ENCODE assay signal across 33 cellular contexts in the genomic region with DNA sequence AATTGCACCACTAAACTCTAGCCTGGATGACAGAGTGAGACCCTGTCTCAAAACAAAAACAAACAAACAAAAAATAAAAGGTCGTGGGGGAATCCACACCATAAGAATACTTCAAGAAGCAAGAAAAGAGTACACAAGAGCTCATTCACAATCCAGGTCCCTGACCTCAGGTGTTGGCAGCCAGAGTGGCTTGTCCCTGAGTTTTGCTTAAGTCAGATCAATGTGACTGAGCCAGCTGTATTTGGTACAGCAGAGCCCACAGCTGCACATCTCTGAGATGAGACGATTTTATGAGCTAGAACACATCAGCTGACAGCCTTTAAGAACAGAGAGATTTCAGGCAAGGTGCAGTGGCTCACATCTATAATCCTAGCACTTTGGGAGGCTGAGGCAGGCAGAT. TPM values are rescaled to one million over a fixed set of nuclear protein-coding genes. Genes with fewer than 3 reads are reported as not detected.
"Had no signal": no experiment of that assay in that cellular context is flagged by ENCODE, and none has a peak within 500 bp of the region (broad histone marks: within the 10 kb centered on the region; RNA-seq: fewer than 3 reads in every experiment).

No MANE protein-coding gene starts in this region.

- H3K36me3 Mint-ChIP-seq: activated naive CD4-positive, alpha-beta T cell treated with anti-CD3 and anti-CD28 coated beads, Interleukin-2, amount 50 U/mL, for 72 hours; WTC11 had no signal

- H3K4me3 Mint-ChIP-seq: activated CD4-positive, alpha-beta memory T cell treated with anti-CD3 and anti-CD28 coated beads, Interleukin-2, amount 10 ng/mL, durations not matched to agents 7 days and 5 days; activated CD4-positive, alpha-beta T cell treated with anti-CD3 and anti-CD28 coated beads, Interleukin-2, amount 10 ng/mL, durations not matched to agents 7 days and 5 days; activated naive CD4-positive, alpha-beta T cell treated with anti-CD3 and anti-CD28 coated beads, Interleukin-2, amount 10 ng/mL, durations not matched to agents 7 days and 5 days; activated naive CD8-positive, alpha-beta T cell treated with anti-CD3 and anti-CD28 coated beads, Interleukin-2, amount 10 ng/mL, durations not matched to agents 7 days and 5 days; activated T-cell treated with anti-CD3 and anti-CD28 coated beads, Interleukin-2, amount 50 U/mL, for 24 hours; activated T-cell treated with anti-CD3 and anti-CD28 coated beads, Interleukin-2, amount 50 U/mL, for 72 hours; brain; WTC11 had no signal

- DNase-seq: activated CD4-positive, alpha-beta memory T cell treated with anti-CD3 and anti-CD28 coated beads, Interleukin-2, amount 10 ng/mL, durations not matched to agents 7 days and 5 days; activated CD4-positive, alpha-beta T cell treated with anti-CD3 and anti-CD28 coated beads for 1 hour; activated CD4-positive, alpha-beta T cell treated with anti-CD3 and anti-CD28 coated beads for 4 hours; activated CD4-positive, alpha-beta T cell treated with anti-CD3 and anti-CD28 coated beads, Interleukin-2, amount 10 ng/mL, durations not matched to agents 7 days and 5 days; activated CD4-positive, alpha-beta T cell treated with anti-CD3 and anti-CD28 coated beads, Interleukin-2, amount 50 U/mL, for 4 hours; activated CD8-positive, alpha-beta memory T cell treated with anti-CD3 and anti-CD28 coated beads, Interleukin-2, amount 50 U/mL, for 48 hours; activated gamma-delta T cell; activated naive CD4-positive, alpha-beta T cell; activated naive CD4-positive, alpha-beta T cell treated with anti-CD3 and anti-CD28 coated beads, Interleukin-2, amount 10 ng/mL, durations not matched to agents 7 days and 5 days; activated naive CD8-positive, alpha-beta T cell treated with anti-CD3 and anti-CD28 coated beads, Interleukin-2, amount 10 ng/mL, durations not matched to agents 7 days and 5 days; activated T-cell treated with anti-CD3 and anti-CD28 coated beads for 4 hours; activated T-cell treated with anti-CD3 and anti-CD28 coated beads, Interleukin-2, amount 50 U/mL, for 24 hours; activated T-cell treated with anti-CD3 and anti-CD28 coated beads, Interleukin-2, amount 50 U/mL, for 72 hours; central memory CD4-positive, alpha-beta T cell; cerebellar nuclear complex; colonic mucosa; effector CD8-positive, alpha-beta T cell; esophagus squamous epithelium; foreskin melanocyte; T-helper 2 cell had no signal

- H3K27me3 Mint-ChIP-seq: activated CD4-positive, alpha-beta memory T cell treated with anti-CD3 and anti-CD28 coated beads, Interleukin-2, amount 10 ng/mL, durations not matched to agents 7 days and 5 days; activated CD4-positive, alpha-beta T cell treated with anti-CD3 and anti-CD28 coated beads, Interleukin-2, amount 10 ng/mL, durations not matched to agents 7 days and 5 days; activated naive CD4-positive, alpha-beta T cell treated with anti-CD3 and anti-CD28 coated beads, Interleukin-2, amount 10 ng/mL, durations not matched to agents 7 days and 5 days; activated naive CD8-positive, alpha-beta T cell treated with anti-CD3 and anti-CD28 coated beads, Interleukin-2, amount 10 ng/mL, durations not matched to agents 7 days and 5 days; activated T-cell treated with anti-CD3 and anti-CD28 coated beads, Interleukin-2, amount 50 U/mL, for 24 hours had no signal

- H3K27ac Mint-ChIP-seq: activated CD4-positive, alpha-beta memory T cell treated with anti-CD3 and anti-CD28 coated beads, Interleukin-2, amount 10 ng/mL, durations not matched to agents 7 days and 5 days; activated CD4-positive, alpha-beta T cell treated with anti-CD3 and anti-CD28 coated beads, Interleukin-2, amount 10 ng/mL, durations not matched to agents 7 days and 5 days; activated naive CD4-positive, alpha-beta T cell treated with anti-CD3 and anti-CD28 coated beads, Interleukin-2, amount 10 ng/mL, durations not matched to agents 7 days and 5 days; activated naive CD8-positive, alpha-beta T cell treated with anti-CD3 and anti-CD28 coated beads, Interleukin-2, amount 10 ng/mL, durations not matched to agents 7 days and 5 days; activated T-cell treated with anti-CD3 and anti-CD28 coated beads, Interleukin-2, amount 50 U/mL, for 24 hours; activated T-cell treated with anti-CD3 and anti-CD28 coated beads, Interleukin-2, amount 50 U/mL, for 72 hours had no signal

- H3K4me1 Mint-ChIP-seq: activated CD4-positive, alpha-beta memory T cell treated with anti-CD3 and anti-CD28 coated beads, Interleukin-2, amount 10 ng/mL, durations not matched to agents 7 days and 5 days; activated CD4-positive, alpha-beta T cell treated with anti-CD3 and anti-CD28 coated beads, Interleukin-2, amount 10 ng/mL, durations not matched to agents 7 days and 5 days; activated naive CD4-positive, alpha-beta T cell treated with anti-CD3 and anti-CD28 coated beads, Interleukin-2, amount 10 ng/mL, durations not matched to agents 7 days and 5 days; activated naive CD8-positive, alpha-beta T cell treated with anti-CD3 and anti-CD28 coated beads, Interleukin-2, amount 10 ng/mL, durations not matched to agents 7 days and 5 days had no signal

- ATAC-seq: activated naive CD4-positive, alpha-beta T cell treated with anti-CD3 and anti-CD28 coated beads, Interleukin-2, amount 50 U/mL, for 72 hours; activated T-cell treated with anti-CD3 and anti-CD28 coated beads, Interleukin-2, amount 50 U/mL, for 72 hours; gastroesophageal sphincter; WTC11 had no signal

- H3K9me3 Mint-ChIP-seq: activated CD4-positive, alpha-beta memory T cell treated with anti-CD3 and anti-CD28 coated beads, Interleukin-2, amount 10 ng/mL, durations not matched to agents 7 days and 5 days; activated CD4-positive, alpha-beta T cell treated with anti-CD3 and anti-CD28 coated beads, Interleukin-2, amount 10 ng/mL, durations not matched to agents 7 days and 5 days; activated naive CD4-positive, alpha-beta T cell treated with anti-CD3 and anti-CD28 coated beads, Interleukin-2, amount 10 ng/mL, durations not matched to agents 7 days and 5 days; activated T-cell treated with anti-CD3 and anti-CD28 coated beads, Interleukin-2, amount 50 U/mL, for 24 hours; activated T-cell treated with anti-CD3 and anti-CD28 coated beads, Interleukin-2, amount 50 U/mL, for 72 hours had no signal

RNA-seq across cellular contexts. Expression of gene CACNG1, which starts 22.4 kb away (rescaled TPM):
- total RNA-seq: activated CD4-positive, alpha-beta memory T cell treated with anti-CD3 and anti-CD28 coated beads, Interleukin-2, amount 10 ng/mL, durations not matched to agents 7 days and 5 days; activated CD4-positive, alpha-beta T cell treated with anti-CD3 and anti-CD28 coated beads, Interleukin-2, amount 10 ng/mL, durations not matched to agents 7 days and 5 days; activated naive CD4-positive, alpha-beta T cell treated with anti-CD3 and anti-CD28 coated beads, Interleukin-2, amount 50 U/mL, for 72 hours; activated naive CD8-positive, alpha-beta T cell treated with anti-CD3 and anti-CD28 coated beads, Interleukin-2, amount 10 ng/mL, durations not matched to agents 7 days and 5 days; activated T-cell treated with anti-CD3 and anti-CD28 coated beads, Interleukin-2, amount 50 U/mL, for 72 hours; ascending aorta; breast epithelium; cardiac muscle cell; colonic mucosa; dermis microvascular lymphatic vessel endothelial cell; endothelial cell of umbilical vein; esophagus squamous epithelium; fibroblast of lung; fibroblast of villous mesenchyme; gastroesophageal sphincter; glomerular endothelial cell; T-helper 1 cell treated with Interleukin-12 subunit alpha and Interleukin-12 subunit beta and Interleukin-4 antibody, amounts not matched to agents 30 ng/mL and 1 ng/mL, for 36 hours; WTC11 had no signal
